9 cellular contexts compared by ENCODE assay signal in genomic region chr5:81850494-81850893, GRCh38.
DNase-seq lines count a peak whose midpoint lies in the region; ATAC-seq, FAIRE-seq and TF ChIP-seq lines count a peak whose summit lies in the region.
"Had no signal": no experiment of that assay in that cellular context is flagged by ENCODE, and none has a peak within 500 bp of the region (broad histone marks: within the 10 kb centered on the region; RNA-seq: fewer than 3 reads in every experiment).

No MANE protein-coding gene starts in this region.

- H3K4me1 ChIP-seq in DND-41 (ENCODE audit: insufficient read depth, low read length) = peaks cover 55% of the 10 kb centered on the region
- peaks cover 52% of the 10 kb centered on the region for H3K4me1 ChIP-seq in OCI-LY1 (ENCODE audit: insufficient read depth, low read length, severe bottlenecking)
- peaks cover 16% of the 10 kb centered on the region for H3K4me1 ChIP-seq in fibroblast of lung (ENCODE audit: control insufficient read depth, extremely low read depth, insufficient read depth, low read length)
- H3K4me1 ChIP-seq in rectal smooth muscle tissue (ENCODE audit: control insufficient read depth, insufficient read depth, low read length) = peaks cover 35% of the 10 kb centered on the region

- H3K79me2 ChIP-seq in DND-41 (ENCODE audit: insufficient read depth, low read length) = peaks cover 22% of the 10 kb centered on the region
- H3K79me2 ChIP-seq in OCI-LY1 (ENCODE audit: insufficient read depth, low read length) = no peaks in the 10 kb centered on the region
- no peaks in the 10 kb centered on the region for H3K79me2 ChIP-seq in fibroblast of lung (ENCODE audit: control insufficient read depth, insufficient read depth, low read length)

- H3K9ac ChIP-seq in DND-41 (ENCODE audit: low read depth, low read length) (peak overlapping the region; percentile 82), OCI-LY1 (ENCODE audit: low read length) (peak overlapping the region; percentile 74; the same call in 1 of the 2 replicates), fibroblast of lung (ENCODE audit: insufficient read depth, low read length) (no peak overlapping the region), rectal smooth muscle tissue (ENCODE audit: low read length) (no peak overlapping the region)

- no peak for FAIRE-seq in RCC 7860 (lab: Jason Lieb, UNC)
- FAIRE-seq: TTC549 had no signal

- no peak for ATAC-seq in DND-41 (ENCODE audit: insufficient read depth, low read depth)
- no peak for ATAC-seq in HG03460 (IDR thresholded peaks at IDR 0.05; ENCODE audit: unreplicated experiment)
- ATAC-seq in GM18858 (IDR thresholded peaks at IDR 0.05; ENCODE audit: unreplicated experiment) = no peak

- H3K27me3 ChIP-seq in DND-41 (ENCODE audit: insufficient read depth, low read length, poor library complexity) = no peaks in the 10 kb centered on the region
- H3K27me3 ChIP-seq in OCI-LY1 (ENCODE audit: insufficient read depth, low read length) = no peaks in the 10 kb centered on the region
- H3K27me3 ChIP-seq in fibroblast of lung (ENCODE audit: control insufficient read depth, insufficient read depth, low read length) = no peaks in the 10 kb centered on the region
- H3K27me3 ChIP-seq in rectal smooth muscle tissue (ENCODE audit: control insufficient read depth, insufficient read depth, low read length) = no peaks in the 10 kb centered on the region

- H3K27ac ChIP-seq in DND-41 (ENCODE audit: low read length) (peak overlapping the region; percentile 99), OCI-LY1 (ENCODE audit: low read depth, low read length, poor library complexity, severe bottlenecking) (peak overlapping the region; percentile 86), fibroblast of lung (ENCODE audit: insufficient read depth, low read length) (peak overlapping the region; percentile 88), rectal smooth muscle tissue (ENCODE audit: low read depth, low read length) (peak overlapping the region; percentile 88)

- H3K36me3 ChIP-seq in DND-41 (ENCODE audit: insufficient read depth, low read length) = no peaks in the 10 kb centered on the region
- H3K36me3 ChIP-seq in OCI-LY1 (ENCODE audit: insufficient read depth, low read length) = no peaks in the 10 kb centered on the region
- no peaks in the 10 kb centered on the region for H3K36me3 ChIP-seq in fibroblast of lung (ENCODE audit: control insufficient read depth, insufficient read depth, low read length)
- no peaks in the 10 kb centered on the region for H3K36me3 ChIP-seq in rectal smooth muscle tissue (ENCODE audit: control insufficient read depth, insufficient read depth, low read length)

- DNase-seq in DND-41 (peak; percentile 45), fibroblast of lung (ENCODE audit: low read depth in 2 of 2) (peak; percentile 40 to 56), NCI-H2196 treated with DMSO at 0.1 percent for 48 hours (lab: John Stamatoyannopoulos, UW; ENCODE audit: unreplicated experiment) (no peak), RCC 7860 (ENCODE audit: low spot score) (no peak)

- H3K4me2 ChIP-seq in DND-41 (ENCODE audit: insufficient read depth, low read length) (peak overlapping the region; percentile 75), OCI-LY1 (ENCODE audit: low read length) (peak overlapping the region; percentile 81; the same call in 1 of the 2 replicates), fibroblast of lung (ENCODE audit: extremely low read depth, insufficient read depth, low read length) (no peak overlapping the region)

- H3K9me3 ChIP-seq in DND-41 (ENCODE audit: insufficient read depth, low read length, severe bottlenecking) = no peaks in the 10 kb centered on the region
- no peaks in the 10 kb centered on the region for H3K9me3 ChIP-seq in OCI-LY1 (ENCODE audit: low read length)
- no peaks in the 10 kb centered on the region for H3K9me3 ChIP-seq in fibroblast of lung (ENCODE audit: control insufficient read depth, insufficient read depth, low read depth, low read length)

- H3K9me2 ChIP-seq in OCI-LY1 (ENCODE audit: low read depth, low read length) = no peaks in the 10 kb centered on the region

- H2AFZ ChIP-seq in DND-41 (ENCODE audit: low read depth, low read length) (peak overlapping the region; percentile 70), OCI-LY1 (ENCODE audit: low read length) (no peak overlapping the region), fibroblast of lung (ENCODE audit: low read length) (peak overlapping the region; percentile 71)

- H3F3A ChIP-seq in OCI-LY1 (ENCODE audit: insufficient read depth, low read length) = no peaks in the 10 kb centered on the region

- H4K20me1 ChIP-seq in DND-41 (ENCODE audit: insufficient read depth, low read length) (no peaks in the 10 kb centered on the region), OCI-LY1 (ENCODE audit: insufficient read depth, low read length) (no peaks in the 10 kb centered on the region), fibroblast of lung (ENCODE audit: control insufficient read depth, extremely low read depth, insufficient read depth, low read length) (no peaks in the 10 kb centered on the region)

- H3K4me3 ChIP-seq in DND-41 (ENCODE audit: low read depth in 1 of 2, low read length in 2 of 2) = peak overlapping the region; percentile 24 to 59; a peak in 2 of 4 replicates
- no peak overlapping the region for H3K4me3 ChIP-seq in OCI-LY1 (ENCODE audit: low read depth, low read length, poor library complexity, severe bottlenecking)
- H3K4me3 ChIP-seq in fibroblast of lung (replicated peaks in 1 of 4; ENCODE audit: control extremely low read depth in 1 of 4, insufficient read depth in 1 of 4, low read depth in 3 of 4, low read length in 4 of 4) = no peak overlapping the region
- peak overlapping the region; percentile 72 for H3K4me3 ChIP-seq in rectal smooth muscle tissue (ENCODE audit: low read length)

- TF ChIP-seq CTCF in DND-41 (IDR thresholded peaks at IDR 0.05; ENCODE audit: borderline replicate concordance, extremely low read depth, low read length, poor library complexity, severe bottlenecking) (no peak), OCI-LY1 (IDR thresholded peaks at IDR 0.05; ENCODE audit: low read length) (no peak), fibroblast of lung (conservative IDR thresholded peaks at IDR 0.05 in 1 of 2, IDR thresholded peaks at IDR 0.05 in 1 of 2; ENCODE audit: low read depth in 1 of 2, low read length in 2 of 2) (no peak)

Comparison
In these comparisons a context has a peak if more than half of its experiments do, and no peak if none do; other contexts are left out.
1. DNase-seq: peak in DND-41 (single experiment) and fibroblast of lung (2 of 2); none in NCI-H2196 treated with DMSO at 0.1 percent for 48 hours (single experiment) and RCC 7860 (single experiment).
2. H3K4me3 ChIP-seq: peak in DND-41 (2 of 2) and rectal smooth muscle tissue (single experiment); none in OCI-LY1 (single experiment) and fibroblast of lung (0 of 4).
3. H3K9ac ChIP-seq: peak in DND-41 (single experiment) and OCI-LY1 (single experiment); none in fibroblast of lung (single experiment) and rectal smooth muscle tissue (single experiment).
4. Peak in every context shown above with its lines, with median percentiles within 50 percentile points of each other: H3K27ac ChIP-seq.